In genomic region chr11:77879218-77879617, GRCh38 we compare ENCODE assay signal across 9 cellular contexts. TPM values are rescaled to one million over a fixed set of nuclear protein-coding genes. Genes with fewer than 3 reads are reported as not detected.
DNase-seq lines count a peak whose midpoint lies in the region; ATAC-seq, FAIRE-seq and TF ChIP-seq lines count a peak whose summit lies in the region.
"Had no signal": no experiment of that assay in that cellular context is flagged by ENCODE, and none has a peak within 500 bp of the region (broad histone marks: within the 10 kb centered on the region; RNA-seq: fewer than 3 reads in every experiment).

No MANE protein-coding gene starts in this region.

- TF ChIP-seq CTCF in A549 (IDR thresholded peaks at IDR 0.05): no peak
- TF ChIP-seq CTCF in chondrocyte (IDR thresholded peaks at IDR 0.05): no peak

- H3K36me3 Mint-ChIP-seq in chondrocyte (ENCODE audit: low read depth): peaks cover 21% of the 10 kb centered on the region

- POLR2A ChIA-PET in A549 (lab: Yijun Ruan, JAX): no interaction called here

- TF ChIP-seq POLR2A in A549 (IDR thresholded peaks at IDR 0.05; ENCODE audit: low read length): no peak

- peak overlapping the region; percentile 82 for H3K27ac Mint-ChIP-seq in chondrocyte (ENCODE audit: unreplicated experiment)

- H3K9me3 ChIP-seq in A549: no peaks in the 10 kb centered on the region

- no peak for FAIRE-seq in A549 (lab: Jason Lieb, UNC)
- FAIRE-seq: G401.6 had no signal

- peak; percentile 58 to 63; a peak in 5 of 6 replicates for ATAC-seq in A549
- peak; percentile 60 for ATAC-seq in GM18861 (IDR thresholded peaks at IDR 0.05; ENCODE audit: unreplicated experiment)
- peak; percentile 60 for ATAC-seq in HG03432 (IDR thresholded peaks at IDR 0.05; ENCODE audit: unreplicated experiment)

- no peak overlapping the region for H3K4me3 ChIP-seq in A549

- no peak for TF ChIP-seq RAD21 in A549 (conservative IDR thresholded peaks at IDR 0.05 in 1 of 2, IDR thresholded peaks at IDR 0.05 in 1 of 2)

- peaks cover 30% of the 10 kb centered on the region for H3K4me1 Mint-ChIP-seq in chondrocyte (ENCODE audit: low read depth)

- no peaks in the 10 kb centered on the region for H3K27me3 Mint-ChIP-seq in chondrocyte (ENCODE audit: low read depth)

- H3K4me1 ChIP-seq in A549: no peaks in the 10 kb centered on the region; the same call in 2 of the 3 replicates

- no peak for DNase-seq in A549 (ENCODE audit: low read depth in 1 of 2, low spot score in 1 of 2)
- DNase-seq in chondrocyte (ENCODE audit: low spot score): no peak
- DNase-seq in NCI-H526 (lab: John Stamatoyannopoulos, UW): no peak
- DNase-seq in activated effector memory CD4-positive, alpha-beta T cell treated with anti-CD3 and anti-CD28 coated beads, Interleukin-2, amount 50 U/mL, for 16 hours: no peak
- no peak for DNase-seq in AG08395 (ENCODE audit: low spot score)
- no peak for DNase-seq in stimulated activated CD4-positive, alpha-beta T cell treated with anti-CD3 and anti-CD28 coated beads, Interleukin-2, amount 100 ng/mL, for 24 hours

- H3K27ac ChIP-seq in A549: no peak overlapping the region

- TF ChIP-seq EP300 in A549 (IDR thresholded peaks at IDR 0.05): no peak

- WGBS in A549 (ENCODE audit: missing lambda C conversion rate): 87% methylated on average over 3 of the region's 3 CpGs

- H3K4me3 Mint-ChIP-seq in chondrocyte (ENCODE audit: unreplicated experiment): no peak overlapping the region

- H3K4me2 ChIP-seq in A549: no peak overlapping the region

- CTCF ChIA-PET in A549 (lab: Yijun Ruan, JAX): no interaction called here

- no peaks in the 10 kb centered on the region for H3K9me3 Mint-ChIP-seq in chondrocyte (ENCODE audit: low read depth)

TF ChIP-seq in A549, 52 proteins besides CTCF, POLR2A, EP300 and RAD21:
- TF ChIP-seq SMC3 (IDR thresholded peaks at IDR 0.05): no peak
- TF ChIP-seq BCL3 (IDR thresholded peaks at IDR 0.05): no peak
- no peak for TF ChIP-seq NR3C1 (IDR thresholded peaks at IDR 0.05)
- no peak for TF ChIP-seq KDM5A (IDR thresholded peaks at IDR 0.05)
- TF ChIP-seq RARB (CRISPR knock-in tag; IDR thresholded peaks at IDR 0.05): no peak
- no peak for TF ChIP-seq FOXS1 (CRISPR knock-in tag; IDR thresholded peaks at IDR 0.05)
- TF ChIP-seq MAZ (IDR thresholded peaks at IDR 0.05; ENCODE audit: borderline replicate concordance, low read depth, low read length): no peak
- no peak for TF ChIP-seq HOXB5 (CRISPR knock-in tag; IDR thresholded peaks at IDR 0.05)
- no peak for TF ChIP-seq ZFP36 (IDR thresholded peaks at IDR 0.05; ENCODE audit: borderline replicate concordance, partially characterized antibody)
- TF ChIP-seq NFE2L2 (conservative IDR thresholded peaks at IDR 0.05; ENCODE audit: low read length): no peak
- TF ChIP-seq TFCP2L1 (CRISPR knock-in tag; IDR thresholded peaks at IDR 0.05): no peak
- no peak for TF ChIP-seq CHD4 (IDR thresholded peaks at IDR 0.05; ENCODE audit: borderline replicate concordance)
- no peak for TF ChIP-seq PBX3 (IDR thresholded peaks at IDR 0.05)
- TF ChIP-seq RFX5 (IDR thresholded peaks at IDR 0.05): no peak

RNA-seq across cellular contexts. Expression of gene AAMDC, which starts 58.3 kb away (rescaled TPM):
- polyA plus RNA-seq in A549 (2011; rRNA removed): 17.7 and 25.4 TPM in 2 replicates
- 13.7 and 17.1 TPM in 2 replicates for polyA plus RNA-seq in A549 (2012; cell fraction: cytosol; rRNA removed)
- polyA plus RNA-seq in A549 (2012; cell fraction: nucleus; rRNA removed): 2.9 and 6.0 TPM in 2 replicates
- polyA plus RNA-seq in A549 (2017; fragmentation: RNase III; extraction: RNeasy Plus Mini Kit Qiagen cat#74134 plus additional on column Dnase treatment): 31.3 to 41.8 TPM (median 36.5 TPM) in 3 replicates
- polyA minus RNA-seq in A549 (2011; rRNA and poly(A)+ RNA removed): 2.2 and 3.8 TPM in 2 replicates
- 35.9 to 47.3 TPM (median 45.1 TPM) in 3 replicates for total RNA-seq in chondrocyte

RNA-seq across cellular contexts. Expression of gene RSF1, which starts 58.7 kb away (rescaled TPM):
- polyA plus RNA-seq in A549 (2011; rRNA removed) (29.6 TPM in 2 replicates), A549 (2017; fragmentation: RNase III; extraction: RNeasy Plus Mini Kit Qiagen cat#74134 plus additional on column Dnase treatment) (15.4 to 18.8 TPM (median 17.6 TPM) in 3 replicates)
- polyA plus RNA-seq in A549 (2012; cell fraction: cytosol; rRNA removed): 5.5 and 8.3 TPM in 2 replicates
- polyA plus RNA-seq in A549 (2012; cell fraction: nucleus; rRNA removed): 5.0 and 7.4 TPM in 2 replicates
- polyA minus RNA-seq in A549 (2011; rRNA and poly(A)+ RNA removed): 23.6 and 26.3 TPM in 2 replicates
- total RNA-seq in chondrocyte: 61.3 to 65.0 TPM (median 64.2 TPM) in 3 replicates
